Comparison of ENCODE assay signal across 15 cellular contexts in genomic region chr7:52925332-52925731, GRCh38.
DNase-seq lines count a peak whose midpoint lies in the region; FAIRE-seq and TF ChIP-seq lines count a peak whose summit lies in the region.
"Had no signal": no experiment of that assay in that cellular context is flagged by ENCODE, and none has a peak within 500 bp of the region (broad histone marks: within the 10 kb centered on the region; RNA-seq: fewer than 3 reads in every experiment).

No MANE protein-coding gene starts in this region.

- H2AK5ac ChIP-seq in trophoblast cell (ENCODE audit: low read length): peak overlapping the region; percentile 84

- no peak overlapping the region for H2AFZ ChIP-seq in trophoblast cell (ENCODE audit: insufficient read depth, low read length, poor library complexity)

- peaks cover 4% of the 10 kb centered on the region for H3K79me1 ChIP-seq in trophoblast cell (ENCODE audit: low read length)

- no peak overlapping the region for H3K23ac ChIP-seq in trophoblast cell (ENCODE audit: low read length)

- H3K4me2 ChIP-seq in trophoblast cell (ENCODE audit: low read length): no peak overlapping the region

- H2BK5ac ChIP-seq in trophoblast cell (ENCODE audit: low read depth, low read length, poor library complexity): no peak overlapping the region

- no peaks in the 10 kb centered on the region for H3K9me3 ChIP-seq in trophoblast cell (ENCODE audit: insufficient read depth, low read depth, low read length)
- H3K9me3 ChIP-seq: SJCRH30 had no signal

- FAIRE-seq in GM19239 (lab: Jason Lieb, UNC): no peak
- FAIRE-seq: HTR-8/SVneo had no signal

- no peaks in the 10 kb centered on the region for H3K79me2 ChIP-seq in trophoblast cell (ENCODE audit: control insufficient read depth, insufficient read depth, low read length, poor library complexity)

- H3K4me1 ChIP-seq in trophoblast cell (ENCODE audit: control insufficient read depth in 1 of 2, insufficient read depth in 2 of 2, low read length in 2 of 2): peaks cover 0 to 4% of the 10 kb centered on the region in 2 experiments
- H3K4me1 ChIP-seq: SJCRH30 had no signal

- H3K36me3 ChIP-seq in trophoblast cell (ENCODE audit: control insufficient read depth in 1 of 2, insufficient read depth in 2 of 2, low read length in 2 of 2): no peaks in the 10 kb centered on the region
- H3K36me3 ChIP-seq: SJCRH30 had no signal

- peak overlapping the region; percentile 69 for H2BK12ac ChIP-seq in trophoblast cell (ENCODE audit: low read length)

- H3K9ac ChIP-seq in trophoblast cell (ENCODE audit: low read length): no peak overlapping the region

- no CpG with 5 or more reads among the region's 5 CpGs for WGBS in trophoblast cell (ENCODE audit: extremely low coverage, insufficient coverage, insufficient read length)

- DNase-seq in DMS 273 (lab: John Stamatoyannopoulos, UW; ENCODE audit: unreplicated experiment): peak; percentile 4
- DNase-seq in DMS 273 treated with DMSO at 0.1 percent for 48 hours (lab: John Stamatoyannopoulos, UW): no peak
- no peak for DNase-seq in trophoblast cell
- DNase-seq in NCI-H446 (lab: John Stamatoyannopoulos, UW): no peak
- DNase-seq in GM19239 (ENCODE audit: insufficient read length, low spot score): no peak
- no peak for DNase-seq in AG08395 (ENCODE audit: low spot score)
- DNase-seq: 8988T, EL, NCI-H1105, NCI-H187, SJCRH30 had no signal

- H3K18ac ChIP-seq in trophoblast cell (ENCODE audit: low read length): no peak overlapping the region

- no peak overlapping the region for H4K12ac ChIP-seq in trophoblast cell (ENCODE audit: low read depth, low read length)

- H2BK120ac ChIP-seq in trophoblast cell (ENCODE audit: insufficient read depth, low read length, poor library complexity): peak overlapping the region; percentile 24

- H3K27me3 ChIP-seq in trophoblast cell (ENCODE audit: insufficient read depth, low read length): no peaks in the 10 kb centered on the region
- H3K27me3 ChIP-seq: SJCRH30 had no signal

- no peak overlapping the region for H4K8ac ChIP-seq in trophoblast cell (ENCODE audit: low read depth, low read length)

- TF ChIP-seq CTCF in LNCAP (IDR thresholded peaks at IDR 0.05): peak; percentile 27; the same call in 1 of the 2 replicates
- TF ChIP-seq CTCF in VCaP (conservative IDR thresholded peaks at IDR 0.05): peak; percentile 40

- H4K91ac ChIP-seq in trophoblast cell (ENCODE audit: low read depth, low read length): peak overlapping the region; percentile 55

- H3K4me3 ChIP-seq in trophoblast cell (ENCODE audit: low read depth, low read length): no peak overlapping the region
- H3K4me3 ChIP-seq: SJCRH30 had no signal

- H3K4ac ChIP-seq in trophoblast cell (ENCODE audit: low read depth, low read length): no peak overlapping the region

- no peak overlapping the region for H3K27ac ChIP-seq in VCaP
- no peak overlapping the region for H3K27ac ChIP-seq in trophoblast cell (ENCODE audit: low read depth, low read length)
- H3K27ac ChIP-seq: RWPE1, SJCRH30 had no signal

- H3K14ac ChIP-seq in trophoblast cell (ENCODE audit: low read length): peak overlapping the region; percentile 48
